Comparison of ENCODE assay signal across 1 cellular context in genomic region chr19:46190489-46190888, GRCh38.
TF ChIP-seq lines count a peak whose summit lies in the region.

No MANE protein-coding gene starts in this region.

TF ChIP-seq in H1, 55 proteins besides CTCF, POLR2A, EP300 and RAD21 (continued from another document):
- TF ChIP-seq KDM1A (IDR thresholded peaks at IDR 0.05; ENCODE audit: borderline replicate concordance, low read length) (no peak), CEBPB (IDR thresholded peaks at IDR 0.05; ENCODE audit: low read depth, low read length) (no peak), YY1 (IDR thresholded peaks at IDR 0.05; ENCODE audit: low read depth, low read length) (no peak), ASH2L (IDR thresholded peaks at IDR 0.05; ENCODE audit: low read length) (no peak), CBX5 (IDR thresholded peaks at IDR 0.05; ENCODE audit: low read depth, low read length) (no peak), NRF1 (IDR thresholded peaks at IDR 0.05; ENCODE audit: low read depth, low read length) (no peak), CHD1 (IDR thresholded peaks at IDR 0.05; ENCODE audit: low read depth, low read length) (no peak), SP1 (IDR thresholded peaks at IDR 0.05; ENCODE audit: low read depth, low read length) (no peak), GABPA (IDR thresholded peaks at IDR 0.05; ENCODE audit: borderline replicate concordance, insufficient read depth, low read length) (no peak), NANOG (IDR thresholded peaks at IDR 0.05; ENCODE audit: insufficient read depth, low read depth, low read length, poor library complexity, severe bottlenecking) (no peak)
TF ChIP-seq in H1: peak in this region for 0.
